2 cellular contexts compared by ENCODE assay signal in genomic region chr1:219752645-219753044, GRCh38.
TF ChIP-seq lines count a peak whose summit lies in the region.

No MANE protein-coding gene starts in this region.

TF ChIP-seq in HepG2, 621 proteins besides CTCF, POLR2A, EP300 and RAD21:
- peak; percentile 82 for TF ChIP-seq MAFF (IDR thresholded peaks at IDR 0.05; ENCODE audit: low read depth, low read length)
- peak; percentile 79 to 89 for TF ChIP-seq MAFK (conservative IDR thresholded peaks at IDR 0.05 in 1 of 2, IDR thresholded peaks at IDR 0.05 in 1 of 2; ENCODE audit: low read length in 2 of 2)
- TF ChIP-seq ZFP36L2 (CRISPR knock-in tag; IDR thresholded peaks at IDR 0.05), result no peak
TF ChIP-seq in HepG2: peak in this region for 2.

TF ChIP-seq in K562, 482 proteins besides CTCF, POLR2A, EP300 and RAD21:
- TF ChIP-seq ZNF766 (CRISPR knock-in tag; conservative IDR thresholded peaks at IDR 0.05), result no peak
- TF ChIP-seq MAFG (tag; conservative IDR thresholded peaks at IDR 0.05), result peak; percentile 63
- peak; percentile 55; the same call in 1 of the 2 replicates for TF ChIP-seq MAFK (IDR thresholded peaks at IDR 0.05; ENCODE audit: low read length)
- TF ChIP-seq C11orf30 (IDR thresholded peaks at IDR 0.05; ENCODE audit: low read depth), result peak; percentile 64; the same call in 1 of the 2 replicates
- peak; percentile 66 for TF ChIP-seq MAFF (IDR thresholded peaks at IDR 0.05; ENCODE audit: low read length)
- TF ChIP-seq ZNF316 (IDR thresholded peaks at IDR 0.05), result peak; percentile 82
- no peak for TF ChIP-seq DIDO1 (tag; IDR thresholded peaks at IDR 0.05; ENCODE audit: low read depth)
